ENCODE assay signal across 26 cellular contexts in genomic region chr21:44433791-44434567, GRCh38. TPM values are rescaled to one million over a fixed set of nuclear protein-coding genes. Genes with fewer than 3 reads are reported as not detected.
DNase-seq lines count a peak whose midpoint lies in the region; ATAC-seq and TF ChIP-seq lines count a peak whose summit lies in the region.
"Had no signal": no experiment of that assay in that cellular context is flagged by ENCODE, and none has a peak within 500 bp of the region (broad histone marks: within the 10 kb centered on the region; RNA-seq: fewer than 3 reads in every experiment).

No MANE protein-coding gene starts in this region.

- H3K9me3 Mint-ChIP-seq in activated naive CD4-positive, alpha-beta T cell treated with anti-CD3 and anti-CD28 coated beads, Interleukin-2, amount 10 ng/mL, durations not matched to agents 7 days and 5 days: peaks cover 10% of the 10 kb centered on the region
- H3K9me3 Mint-ChIP-seq in stimulated activated memory B cell treated with anti-CD40 and anti-IgM and Interleukin-4, amounts not matched to agents 10 μg/mL and 1 μg/mL and 100 μg/mL, for 72 hours: peaks cover 18% of the 10 kb centered on the region

- no peaks in the 10 kb centered on the region for H3K4me1 Mint-ChIP-seq in activated naive CD4-positive, alpha-beta T cell treated with anti-CD3 and anti-CD28 coated beads, Interleukin-2, amount 10 ng/mL, durations not matched to agents 7 days and 5 days
- H3K4me1 Mint-ChIP-seq in stimulated activated memory B cell treated with anti-CD40 and anti-IgM and Interleukin-4, amounts not matched to agents 10 μg/mL and 1 μg/mL and 100 μg/mL, for 72 hours: no peaks in the 10 kb centered on the region
- H3K4me1 Mint-ChIP-seq: CD4-positive, alpha-beta memory T cell had no signal

- H3K36me3 ChIP-seq in WERI-Rb-1 (no peaks in the 10 kb centered on the region), left ventricle myocardium inferior (no peaks in the 10 kb centered on the region), stomach (peaks cover 0 to 19% (median 0%) of the 10 kb centered on the region in 4 donors)
- H3K36me3 ChIP-seq: esophagus squamous epithelium, neural progenitor cell, SJCRH30 had no signal

- peaks cover 5% of the 10 kb centered on the region for H3K27me3 Mint-ChIP-seq in activated naive CD4-positive, alpha-beta T cell treated with anti-CD3 and anti-CD28 coated beads, Interleukin-2, amount 10 ng/mL, durations not matched to agents 7 days and 5 days
- H3K27me3 Mint-ChIP-seq in stimulated activated memory B cell treated with anti-CD40 and anti-IgM and Interleukin-4, amounts not matched to agents 10 μg/mL and 1 μg/mL and 100 μg/mL, for 72 hours: no peaks in the 10 kb centered on the region
- H3K27me3 Mint-ChIP-seq: CD4-positive, alpha-beta memory T cell had no signal

- no peak for TF ChIP-seq EP300 in stomach (IDR thresholded peaks at IDR 0.05)

- H3K36me3 Mint-ChIP-seq in activated naive CD4-positive, alpha-beta T cell treated with anti-CD3 and anti-CD28 coated beads, Interleukin-2, amount 10 ng/mL, durations not matched to agents 7 days and 5 days: peaks cover 13% of the 10 kb centered on the region
- peaks cover 29% of the 10 kb centered on the region for H3K36me3 Mint-ChIP-seq in stimulated activated memory B cell treated with anti-CD40 and anti-IgM and Interleukin-4, amounts not matched to agents 10 μg/mL and 1 μg/mL and 100 μg/mL, for 72 hours
- H3K36me3 Mint-ChIP-seq: neural progenitor cell had no signal

- WGBS in stomach, 5 donors: 90 to 95% (median 93%) methylated on average over 35 to 39 of the region's 39 CpGs

- no peak overlapping the region for H3K4me3 Mint-ChIP-seq in activated naive CD4-positive, alpha-beta T cell treated with anti-CD3 and anti-CD28 coated beads, Interleukin-2, amount 10 ng/mL, durations not matched to agents 7 days and 5 days
- no peak overlapping the region for H3K4me3 Mint-ChIP-seq in stimulated activated memory B cell treated with anti-CD40 and anti-IgM and Interleukin-4, amounts not matched to agents 10 μg/mL and 1 μg/mL and 100 μg/mL, for 72 hours
- H3K4me3 Mint-ChIP-seq: CD4-positive, alpha-beta memory T cell; HFFc6; neural progenitor cell; T-helper 2 cell treated with Interferon-gamma antibody and Interleukin-4, amounts not matched to agents 5 μg/mL and 100 μg/mL, for 36 hours had no signal

- H3K4me1 ChIP-seq in left ventricle myocardium inferior: peaks cover 10% of the 10 kb centered on the region
- H3K4me1 ChIP-seq in stomach: peaks cover 7 to 20% (median 14%) of the 10 kb centered on the region in 4 donors
- H3K4me1 ChIP-seq: neural progenitor cell, SJCRH30 had no signal

- no peak overlapping the region for H3K4me3 ChIP-seq in WERI-Rb-1 (ENCODE audit: low read depth, low read length)
- H3K4me3 ChIP-seq in left ventricle myocardium inferior: no peak overlapping the region
- no peak overlapping the region for H3K4me3 ChIP-seq in stomach
- H3K4me3 ChIP-seq: esophagus squamous epithelium, mucosa of descending colon, neural progenitor cell, SJCRH30 had no signal

- TF ChIP-seq CTCF in WERI-Rb-1 (IDR thresholded peaks at IDR 0.05; ENCODE audit: low read depth, low read length): no peak
- TF ChIP-seq CTCF in left ventricle myocardium inferior (IDR thresholded peaks at IDR 0.05; ENCODE audit: borderline replicate concordance): no peak
- no peak for TF ChIP-seq CTCF in stomach (IDR thresholded peaks at IDR 0.05)

- no peak for TF ChIP-seq POLR2A in stomach (IDR thresholded peaks at IDR 0.05)

- peak; percentile 16 for DNase-seq in activated naive CD4-positive, alpha-beta T cell treated with anti-CD3 and anti-CD28 coated beads, Interleukin-2, amount 10 ng/mL, durations not matched to agents 7 days and 5 days
- DNase-seq in activated naive CD4-positive, alpha-beta T cell treated with anti-CD3 and anti-CD28 coated beads, Interleukin-2, amount 50 U/mL, for 16 hours: no peak
- DNase-seq in WERI-Rb-1 (peak; percentile 6), left ventricle myocardium inferior (peak; percentile 8), stomach (no peak), NCI-H510A treated with DMSO at 0.1 percent for 48 hours (lab: John Stamatoyannopoulos, UW) (no peak)
- DNase-seq: activated CD4-positive, CD25-positive, alpha-beta regulatory T cell; anterior cingulate cortex; caudate nucleus; CD4-positive, alpha-beta memory T cell; DMS153; effector CD8-positive, alpha-beta T cell; esophagus squamous epithelium; GDM1; HFFc6; NCI-H1092 treated with DMSO at 0.1 percent for 48 hours; NCI-H2029; NCI-H226; NCI-H82; SJCRH30; stimulated activated CD8-positive, alpha-beta memory T cell treated with anti-CD3 and anti-CD28 coated beads, Interleukin-4, amount 100 ng/mL, for 48 hours had no signal

- CTCF ChIA-PET in activated naive CD4-positive, alpha-beta T cell treated with anti-CD3 and anti-CD28 coated beads, Interleukin-2, amount 10 ng/mL, durations not matched to agents 7 days and 5 days (lab: Charles Lee): no interaction called here

- peak; percentile 22 for ATAC-seq in stimulated activated memory B cell treated with anti-CD40 and anti-IgM and Interleukin-4, amounts not matched to agents 10 μg/mL and 1 μg/mL and 100 μg/mL, for 72 hours
- no peak for ATAC-seq in HG03342 (IDR thresholded peaks at IDR 0.05; ENCODE audit: unreplicated experiment)
- ATAC-seq: mucosa of descending colon had no signal

- H3K9me3 ChIP-seq in WERI-Rb-1 (ENCODE audit: severe bottlenecking): peaks cover 15% of the 10 kb centered on the region
- H3K9me3 ChIP-seq in left ventricle myocardium inferior (replicated peaks): peaks cover 25% of the 10 kb centered on the region
- H3K9me3 ChIP-seq in stomach: peaks cover 0 to 9% (median 5%) of the 10 kb centered on the region in 4 donors
- H3K9me3 ChIP-seq: SJCRH30 had no signal

- no peak overlapping the region for H3K27ac Mint-ChIP-seq in activated naive CD4-positive, alpha-beta T cell treated with anti-CD3 and anti-CD28 coated beads, Interleukin-2, amount 10 ng/mL, durations not matched to agents 7 days and 5 days
- H3K27ac Mint-ChIP-seq in stimulated activated memory B cell treated with anti-CD40 and anti-IgM and Interleukin-4, amounts not matched to agents 10 μg/mL and 1 μg/mL and 100 μg/mL, for 72 hours: no peak overlapping the region
- H3K27ac Mint-ChIP-seq: HFFc6; neural progenitor cell; T-helper 2 cell treated with Interferon-gamma antibody and Interleukin-4, amounts not matched to agents 5 μg/mL and 100 μg/mL, for 36 hours had no signal

- H3K27ac ChIP-seq in WERI-Rb-1 (no peak overlapping the region), left ventricle myocardium inferior (replicated peaks) (no peak overlapping the region), stomach (no peak overlapping the region)
- H3K27ac ChIP-seq: esophagus squamous epithelium, neural progenitor cell, SJCRH30 had no signal

- H3K27me3 ChIP-seq in WERI-Rb-1 (ENCODE audit: insufficient read depth, low read depth, severe bottlenecking) (no peaks in the 10 kb centered on the region), left ventricle myocardium inferior (ENCODE audit: low read depth) (no peaks in the 10 kb centered on the region), stomach (no peaks in the 10 kb centered on the region)
- H3K27me3 ChIP-seq: neural progenitor cell, SJCRH30 had no signal

- intact Hi-C loops in left ventricle myocardium inferior (cut with micrococcal nuclease) (no loop called here), stomach (cut with DNase I; ENCODE audit: low total_unique reads) (no loop called here)

RNA-seq across cellular contexts. Expression of gene LRRC3, which starts 21.3 kb away (rescaled TPM):
- total RNA-seq in left ventricle myocardium inferior (1.8 TPM), stomach (1 to 10 TPM; 1.2 to 8.0 (median 5.5) TPM)
- polyA plus RNA-seq in stomach: 1 to 10 TPM in 2 of 3 donors, under 1 TPM in 1; 0.76 to 1.3 (median 1.3) TPM
- total RNA-seq: HFFc6, SJCRH30 had no signal

Comparison
In these comparisons a context has a peak if more than half of its experiments do, and no peak if none do; other contexts are left out.
1. DNase-seq: peak in activated naive CD4-positive, alpha-beta T cell treated with anti-CD3 and anti-CD28 coated beads, Interleukin-2, amount 10 ng/mL, durations not matched to agents 7 days and 5 days (single experiment), WERI-Rb-1 (single experiment) and left ventricle myocardium inferior (single experiment); none in activated naive CD4-positive, alpha-beta T cell treated with anti-CD3 and anti-CD28 coated beads, Interleukin-2, amount 50 U/mL, for 16 hours (single experiment), stomach (single experiment) and NCI-H510A treated with DMSO at 0.1 percent for 48 hours (single experiment).